ENCODE assay signal across 28 cellular contexts in genomic region chr10:130222381-130222780, GRCh38.
"Had no signal": no experiment of that assay in that cellular context is flagged by ENCODE, and none has a peak within 500 bp of the region (broad histone marks: within the 10 kb centered on the region; RNA-seq: fewer than 3 reads in every experiment).

No MANE protein-coding gene starts in this region.

- H3K9me3 ChIP-seq: gastrocnemius medialis, ovary, psoas muscle, suprapubic skin had no signal

- H3K36me3 Mint-ChIP-seq: brain, natural killer cell had no signal

- H3K9me3 Mint-ChIP-seq: natural killer cell had no signal

- H3K27ac Mint-ChIP-seq: activated CD4-positive, alpha-beta memory T cell treated with anti-CD3 and anti-CD28 coated beads for 36 hours; activated naive CD4-positive, alpha-beta T cell treated with anti-CD3 and anti-CD28 coated beads, Interleukin-2, amount 50 U/mL, for 24 hours; brain; effector memory CD8-positive, alpha-beta T cell; natural killer cell; stimulated activated effector memory CD8-positive, alpha-beta T cell treated with anti-CD3 and anti-CD28 coated beads, Interleukin-12 subunit alpha, Interleukin-12 subunit beta, amount 100 ng/mL, for 72 hours; stimulated activated naive CD8-positive, alpha-beta T cell treated with anti-CD3 and anti-CD28 coated beads, Interleukin-15, amount 100 ng/mL, for 72 hours; T-helper 1 cell treated with Interleukin-12 subunit alpha and Interleukin-12 subunit beta and Interleukin-4 antibody, amounts not matched to agents 30 μg/mL and 1 μg/mL, for 36 hours had no signal

- H3K4me1 ChIP-seq: esophagus squamous epithelium, gastrocnemius medialis, psoas muscle, suprapubic skin, tibial nerve had no signal

- H3K36me3 ChIP-seq: esophagus squamous epithelium, gastrocnemius medialis, ovary, suprapubic skin, tibial nerve had no signal

- DNase-seq: activated CD4-positive, alpha-beta memory T cell treated with anti-CD3 and anti-CD28 coated beads for 36 hours; activated CD4-positive, alpha-beta T cell treated with anti-CD3 and anti-CD28 coated beads for 4 hours; activated CD4-positive, CD25-positive, alpha-beta regulatory T cell; activated gamma-delta T cell treated with Interleukin-2 at 50 U/mL for 16 hours; activated T-cell treated with anti-CD3 and anti-CD28 coated beads for 4 hours; aorta; central memory CD4-positive, alpha-beta T cell; effector memory CD8-positive, alpha-beta T cell; esophagus squamous epithelium; gastrocnemius medialis; hippocampal formation; left ventricle myocardium superior; mammary epithelial cell; midbrain; natural killer cell; ovary; psoas muscle; right cardiac atrium; stimulated activated CD4-positive, alpha-beta T cell treated with anti-CD3 and anti-CD28 coated beads, Interleukin-2, amount 100 ng/mL, for 24 hours; stimulated activated naive CD8-positive, alpha-beta T cell treated with anti-CD3 and anti-CD28 coated beads, Interleukin-15, amount 100 ng/mL, for 72 hours had no signal

- H3K4me3 ChIP-seq: dorsolateral prefrontal cortex, esophagus squamous epithelium, gastrocnemius medialis, ovary, psoas muscle, skin epidermis, suprapubic skin, tibial nerve had no signal

- H3K27me3 Mint-ChIP-seq: activated CD4-positive, alpha-beta memory T cell treated with anti-CD3 and anti-CD28 coated beads for 36 hours; activated naive CD4-positive, alpha-beta T cell treated with anti-CD3 and anti-CD28 coated beads, Interleukin-2, amount 50 U/mL, for 24 hours; brain had no signal

- H3K4me1 Mint-ChIP-seq: activated naive CD4-positive, alpha-beta T cell treated with anti-CD3 and anti-CD28 coated beads, Interleukin-2, amount 50 U/mL, for 24 hours; brain; natural killer cell; stimulated activated effector memory CD8-positive, alpha-beta T cell treated with anti-CD3 and anti-CD28 coated beads, Interleukin-12 subunit alpha, Interleukin-12 subunit beta, amount 100 ng/mL, for 72 hours; stimulated activated naive CD8-positive, alpha-beta T cell treated with anti-CD3 and anti-CD28 coated beads, Interleukin-15, amount 100 ng/mL, for 72 hours had no signal

- H3K4me3 Mint-ChIP-seq: activated CD4-positive, alpha-beta memory T cell treated with anti-CD3 and anti-CD28 coated beads for 36 hours; activated naive CD4-positive, alpha-beta T cell treated with anti-CD3 and anti-CD28 coated beads, Interleukin-2, amount 50 U/mL, for 24 hours; brain; effector memory CD8-positive, alpha-beta T cell; natural killer cell; stimulated activated effector memory CD8-positive, alpha-beta T cell treated with anti-CD3 and anti-CD28 coated beads, Interleukin-12 subunit alpha, Interleukin-12 subunit beta, amount 100 ng/mL, for 72 hours; stimulated activated naive CD8-positive, alpha-beta T cell treated with anti-CD3 and anti-CD28 coated beads, Interleukin-15, amount 100 ng/mL, for 72 hours; T-helper 1 cell treated with Interleukin-12 subunit alpha and Interleukin-12 subunit beta and Interleukin-4 antibody, amounts not matched to agents 30 μg/mL and 1 μg/mL, for 36 hours had no signal

- H3K27me3 ChIP-seq: dorsolateral prefrontal cortex, esophagus squamous epithelium, gastrocnemius medialis, ovary, suprapubic skin, tibial nerve had no signal

- H3K27ac ChIP-seq: dorsolateral prefrontal cortex, esophagus squamous epithelium, gastrocnemius medialis, ovary, psoas muscle, skin epidermis, suprapubic skin, tibial nerve had no signal
